Comparison of ENCODE assay signal across 10 cellular contexts in genomic region chr16:67459066-67459857, GRCh38. TPM values are rescaled to one million over a fixed set of nuclear protein-coding genes. Genes with fewer than 3 reads are reported as not detected.
DNase-seq lines count a peak whose midpoint lies in the region; ATAC-seq, FAIRE-seq and TF ChIP-seq lines count a peak whose summit lies in the region.
"Had no signal": no experiment of that assay in that cellular context is flagged by ENCODE, and none has a peak within 500 bp of the region (broad histone marks: within the 10 kb centered on the region; RNA-seq: fewer than 3 reads in every experiment).

No MANE protein-coding gene starts in this region.

- H2AFZ ChIP-seq in trophoblast cell (ENCODE audit: insufficient read depth, low read length, poor library complexity): no peak overlapping the region

- 7 to 10% methylated on average over 7 of the region's 7 CpGs for WGBS in pancreas, 2 donors
- no CpG with 5 or more reads among the region's 7 CpGs for WGBS in trophoblast cell (ENCODE audit: extremely low coverage, insufficient coverage, insufficient read length)

- H3K9me3 Mint-ChIP-seq in activated T-helper 2 cell treated with anti-CD3 and anti-CD28 coated beads, Interferon-gamma antibody, Interleukin-2, Interleukin-4, amounts not matched to agents 10 μg/mL and 5 μg/mL and 100 μg/mL, durations not matched to agents 14 hours and 24 hours and 36 hours: no peaks in the 10 kb centered on the region

- H2BK120ac ChIP-seq in trophoblast cell (ENCODE audit: insufficient read depth, low read length, poor library complexity): no peak overlapping the region

- H3K4me2 ChIP-seq in BLaER1 treated with 17β-estradiol and CSF1 and Interleukin-3, amounts not matched to agents 10 nM and 100 nM: peak overlapping the region; percentile 19 to 81 (median 50); a peak in 20 of 22 replicates
- H3K4me2 ChIP-seq in trophoblast cell (ENCODE audit: low read length): no peak overlapping the region

- no peak overlapping the region for H4K91ac ChIP-seq in trophoblast cell (ENCODE audit: low read depth, low read length)

- no peaks in the 10 kb centered on the region for H3K27me3 ChIP-seq in BLaER1 treated with 17β-estradiol and CSF1 and Interleukin-3, amounts not matched to agents 10 nM and 100 nM
- H3K27me3 ChIP-seq in cardiac muscle cell (no peaks in the 10 kb centered on the region), pancreas (no peaks in the 10 kb centered on the region), trophoblast cell (ENCODE audit: insufficient read depth, low read length) (no peaks in the 10 kb centered on the region)

- no peak overlapping the region for H3K14ac ChIP-seq in trophoblast cell (ENCODE audit: low read length)

- peaks cover 33 to 97% (median 73%) of the 10 kb centered on the region in 10 experiments; a peak in 19 of 20 replicates for H3K4me1 ChIP-seq in BLaER1 treated with 17β-estradiol and CSF1 and Interleukin-3, amounts not matched to agents 10 nM and 100 nM
- peaks cover 20% of the 10 kb centered on the region for H3K4me1 ChIP-seq in cardiac muscle cell (ENCODE audit: low read depth)
- H3K4me1 ChIP-seq in pancreas: peaks cover 57 to 73% (median 66%) of the 10 kb centered on the region in 3 donors
- peaks cover 0 to 2% of the 10 kb centered on the region in 2 experiments for H3K4me1 ChIP-seq in trophoblast cell (ENCODE audit: control insufficient read depth in 1 of 2, insufficient read depth in 2 of 2, low read length in 2 of 2)

- H3K79me2 ChIP-seq in trophoblast cell (ENCODE audit: control insufficient read depth, insufficient read depth, low read length, poor library complexity): no peaks in the 10 kb centered on the region

- TF ChIP-seq CTCF in cardiac muscle cell (IDR thresholded peaks at IDR 0.05; ENCODE audit: low read depth, low read length): no peak
- no peak for TF ChIP-seq CTCF in pancreas (IDR thresholded peaks at IDR 0.05)

- H2BK12ac ChIP-seq in trophoblast cell (ENCODE audit: low read length): no peak overlapping the region

- H3K9ac ChIP-seq in BLaER1 treated with 17β-estradiol and CSF1 and Interleukin-3, amounts not matched to agents 10 nM and 100 nM: peak overlapping the region in 8 of 11 experiments; percentile 1 to 61 (median 25); a peak in 10 of 22 replicates
- no peak overlapping the region for H3K9ac ChIP-seq in trophoblast cell (ENCODE audit: low read length)

- no peaks in the 10 kb centered on the region for H3K36me3 Mint-ChIP-seq in activated T-helper 2 cell treated with anti-CD3 and anti-CD28 coated beads, Interferon-gamma antibody, Interleukin-2, Interleukin-4, amounts not matched to agents 10 μg/mL and 5 μg/mL and 100 μg/mL, durations not matched to agents 14 hours and 24 hours and 36 hours (ENCODE audit: low read depth)

- intact Hi-C loops in pancreas (cut with DNase I): no loop called here
- intact Hi-C loops in activated T-helper 2 cell treated with anti-CD3 and anti-CD28 coated beads, Interferon-gamma antibody, Interleukin-2, Interleukin-4, amounts not matched to agents 10 μg/mL and 5 μg/mL and 100 μg/mL, durations not matched to agents 14 hours and 24 hours and 36 hours (cut with micrococcal nuclease): no loop called here

- peak overlapping the region in 3 of 11 experiments; percentile 10 to 52 (median 21); a peak in 4 of 22 replicates for H3K27ac ChIP-seq in BLaER1 treated with 17β-estradiol and CSF1 and Interleukin-3, amounts not matched to agents 10 nM and 100 nM
- H3K27ac ChIP-seq in cardiac muscle cell: peak overlapping the region; percentile 76
- H3K27ac ChIP-seq in pancreas: peak overlapping the region; percentile 90 to 97 (median 93)
- H3K27ac ChIP-seq in trophoblast cell (ENCODE audit: low read depth, low read length): no peak overlapping the region

- H3K79me1 ChIP-seq in trophoblast cell (ENCODE audit: low read length): no peaks in the 10 kb centered on the region

- peak; percentile 20 for DNase-seq in NCI-H69 (lab: John Stamatoyannopoulos, UW)
- DNase-seq in cardiac muscle cell (ENCODE audit: low read depth in 1 of 2, low spot score in 1 of 2): peak; percentile 25 to 88
- DNase-seq in pancreas: peak; percentile 82 to 93 (median 90)
- no peak for DNase-seq in activated T-helper 2 cell treated with anti-CD3 and anti-CD28 coated beads, Interferon-gamma antibody, Interleukin-2, Interleukin-4, amounts not matched to agents 10 μg/mL and 5 μg/mL and 100 μg/mL, durations not matched to agents 14 hours and 24 hours and 36 hours (ENCODE audit: low spot score)
- DNase-seq in trophoblast cell: no peak
- DNase-seq: Calu3; stimulated activated CD4-positive, alpha-beta T cell treated with anti-CD3 and anti-CD28 coated beads, Interleukin-4, amount 100 ng/mL, for 24 hours had no signal

- no peak overlapping the region for H4K12ac ChIP-seq in trophoblast cell (ENCODE audit: low read depth, low read length)

- no peak overlapping the region for H3K23ac ChIP-seq in trophoblast cell (ENCODE audit: low read length)

- no peak overlapping the region for H3K4ac ChIP-seq in trophoblast cell (ENCODE audit: low read depth, low read length)

- peak; percentile 84 to 89 (median 88) for ATAC-seq in pancreas
- no peak for ATAC-seq in HG03139 (IDR thresholded peaks at IDR 0.05; ENCODE audit: unreplicated experiment)
- ATAC-seq in GM21737 (IDR thresholded peaks at IDR 0.05; ENCODE audit: unreplicated experiment): no peak

- no peak overlapping the region for H2AK5ac ChIP-seq in trophoblast cell (ENCODE audit: low read length)

- H3K27ac Mint-ChIP-seq in activated T-helper 2 cell treated with anti-CD3 and anti-CD28 coated beads, Interferon-gamma antibody, Interleukin-2, Interleukin-4, amounts not matched to agents 10 μg/mL and 5 μg/mL and 100 μg/mL, durations not matched to agents 14 hours and 24 hours and 36 hours: no peak overlapping the region

- no peaks in the 10 kb centered on the region for H3K9me3 ChIP-seq in BLaER1 treated with 17β-estradiol and CSF1 and Interleukin-3, amounts not matched to agents 10 nM and 100 nM (replicated peaks in 1 of 11)
- H3K9me3 ChIP-seq in cardiac muscle cell (ENCODE audit: low read depth): no peaks in the 10 kb centered on the region
- H3K9me3 ChIP-seq in pancreas: no peaks in the 10 kb centered on the region
- H3K9me3 ChIP-seq in trophoblast cell (ENCODE audit: insufficient read depth, low read depth, low read length): no peaks in the 10 kb centered on the region

- no peak for FAIRE-seq in pancreas (lab: Jason Lieb, UNC)

- H3K4me3 ChIP-seq in BLaER1 treated with 17β-estradiol and CSF1 and Interleukin-3, amounts not matched to agents 10 nM and 100 nM: no peak overlapping the region
- no peak overlapping the region for H3K4me3 ChIP-seq in cardiac muscle cell
- H3K4me3 ChIP-seq in pancreas: peak overlapping the region in 1 of 4 donors; percentile 8
- H3K4me3 ChIP-seq in trophoblast cell (ENCODE audit: low read depth, low read length): no peak overlapping the region

- H3K4me3 Mint-ChIP-seq in activated T-helper 2 cell treated with anti-CD3 and anti-CD28 coated beads, Interferon-gamma antibody, Interleukin-2, Interleukin-4, amounts not matched to agents 10 μg/mL and 5 μg/mL and 100 μg/mL, durations not matched to agents 14 hours and 24 hours and 36 hours (ENCODE audit: low read depth): no peak overlapping the region

- no peak overlapping the region for H4K8ac ChIP-seq in trophoblast cell (ENCODE audit: low read depth, low read length)

- no peaks in the 10 kb centered on the region for H3K27me3 Mint-ChIP-seq in activated T-helper 2 cell treated with anti-CD3 and anti-CD28 coated beads, Interferon-gamma antibody, Interleukin-2, Interleukin-4, amounts not matched to agents 10 μg/mL and 5 μg/mL and 100 μg/mL, durations not matched to agents 14 hours and 24 hours and 36 hours (ENCODE audit: low read depth)

- peaks cover 100% of the 10 kb centered on the region in 11 experiments for H4K20me1 ChIP-seq in BLaER1 treated with 17β-estradiol and CSF1 and Interleukin-3, amounts not matched to agents 10 nM and 100 nM

- no peaks in the 10 kb centered on the region for H3K4me1 Mint-ChIP-seq in activated T-helper 2 cell treated with anti-CD3 and anti-CD28 coated beads, Interferon-gamma antibody, Interleukin-2, Interleukin-4, amounts not matched to agents 10 μg/mL and 5 μg/mL and 100 μg/mL, durations not matched to agents 14 hours and 24 hours and 36 hours (ENCODE audit: low read depth)

- H3K36me3 ChIP-seq in BLaER1 treated with 17β-estradiol and CSF1 and Interleukin-3, amounts not matched to agents 10 nM and 100 nM: peaks cover 5 to 100% (median 90%) of the 10 kb centered on the region in 11 experiments; a peak in 20 of 22 replicates
- no peaks in the 10 kb centered on the region for H3K36me3 ChIP-seq in cardiac muscle cell
- H3K36me3 ChIP-seq in pancreas: no peaks in the 10 kb centered on the region
- H3K36me3 ChIP-seq in trophoblast cell (ENCODE audit: control insufficient read depth in 1 of 2, insufficient read depth in 2 of 2, low read length in 2 of 2): peaks cover 17 to 21% of the 10 kb centered on the region in 2 experiments

- H2BK5ac ChIP-seq in trophoblast cell (ENCODE audit: low read depth, low read length, poor library complexity): no peak overlapping the region

- H3K18ac ChIP-seq in trophoblast cell (ENCODE audit: low read length): no peak overlapping the region

RNA-seq across cellular contexts. Expression of gene ATP6V0D1, which starts 21.7 kb away (rescaled TPM):
- total RNA-seq in cardiac muscle cell (74.5 and 140 TPM in 2 replicates), pancreas (10 to 100 TPM; 22.8 to 47.7 (median 32.3) TPM)
- polyA plus RNA-seq in cardiac muscle cell (139 and 203 TPM in 2 replicates), pancreas (10 to 100 TPM; 17.4 to 54.0 TPM)
- 31.5 and 33.9 TPM in 2 replicates for total RNA-seq in activated T-helper 2 cell treated with anti-CD3 and anti-CD28 coated beads, Interferon-gamma antibody, Interleukin-2, Interleukin-4, amounts not matched to agents 10 μg/mL and 5 μg/mL and 100 μg/mL, durations not matched to agents 14 hours and 24 hours and 36 hours
- 101 and 104 TPM in 2 replicates for polyA plus RNA-seq in trophoblast cell (2013)

RNA-seq across cellular contexts. Expression of gene AGRP, which starts 24.1 kb away (rescaled TPM):
- total RNA-seq in cardiac muscle cell (not detected in 2 replicates), pancreas (not detected)
- polyA plus RNA-seq in cardiac muscle cell (0.71 TPM in 1 of 2 replicates, not detected in the other), pancreas (under 1 TPM in 1 of 2 donors, not detected in 1; 0.23 TPM)
- not detected in 2 replicates for total RNA-seq in activated T-helper 2 cell treated with anti-CD3 and anti-CD28 coated beads, Interferon-gamma antibody, Interleukin-2, Interleukin-4, amounts not matched to agents 10 μg/mL and 5 μg/mL and 100 μg/mL, durations not matched to agents 14 hours and 24 hours and 36 hours
- not detected in 2 replicates for polyA plus RNA-seq in trophoblast cell (2013)
- total RNA-seq: Calu3 had no signal

RNA-seq across cellular contexts. Expression of gene HSD11B2, which starts 28.3 kb away (rescaled TPM):
- total RNA-seq in cardiac muscle cell (0.28 and 0.36 TPM in 2 replicates), pancreas (1 to 10 TPM; 1.4 to 6.8 (median 5.0) TPM)
- polyA plus RNA-seq in cardiac muscle cell (0.26 and 0.84 TPM in 2 replicates), pancreas (10 to 100 TPM in 1 of 2 donors, 1 to 10 TPM in 1; 7.7 to 11.3 TPM)
- 1.7 and 2.8 TPM in 2 replicates for total RNA-seq in activated T-helper 2 cell treated with anti-CD3 and anti-CD28 coated beads, Interferon-gamma antibody, Interleukin-2, Interleukin-4, amounts not matched to agents 10 μg/mL and 5 μg/mL and 100 μg/mL, durations not matched to agents 14 hours and 24 hours and 36 hours
- 20.6 and 23.3 TPM in 2 replicates for polyA plus RNA-seq in trophoblast cell (2013)

RNA-seq across cellular contexts. Expression of gene ZDHHC1, which starts 43.0 kb away (rescaled TPM):
- 17.4 and 18.7 TPM in 2 replicates for total RNA-seq in cardiac muscle cell
- polyA plus RNA-seq in cardiac muscle cell: 19.1 and 22.4 TPM in 2 replicates
- 10 to 100 TPM in 2 of 6 donors, 1 to 10 TPM in 4; 8.1 to 11.3 (median 9.7) TPM for total RNA-seq in pancreas
- polyA plus RNA-seq in pancreas: 10 to 100 TPM; 11.2 to 15.2 TPM
- total RNA-seq in activated T-helper 2 cell treated with anti-CD3 and anti-CD28 coated beads, Interferon-gamma antibody, Interleukin-2, Interleukin-4, amounts not matched to agents 10 μg/mL and 5 μg/mL and 100 μg/mL, durations not matched to agents 14 hours and 24 hours and 36 hours: 1.4 and 1.5 TPM in 2 replicates
- 1.7 TPM in 2 replicates for polyA plus RNA-seq in trophoblast cell (2013)

Comparison
In these comparisons a context has a peak if more than half of its experiments do, and no peak if none do; other contexts are left out.
1. DNase-seq: peak in NCI-H69 (single experiment), cardiac muscle cell (2 of 2) and pancreas (6 of 6); none in activated T-helper 2 cell treated with anti-CD3 and anti-CD28 coated beads, Interferon-gamma antibody, Interleukin-2, Interleukin-4, amounts not matched to agents 10 μg/mL and 5 μg/mL and 100 μg/mL, durations not matched to agents 14 hours and 24 hours and 36 hours (single experiment) and trophoblast cell (0 of 2).
2. ATAC-seq: peak in pancreas (4 of 4); none in HG03139 (single experiment) and GM21737 (single experiment).